In genomic region chr7:112400141-112400540, GRCh38 we compare ENCODE assay signal across 18 cellular contexts. TPM values are rescaled to one million over a fixed set of nuclear protein-coding genes. Genes with fewer than 3 reads are reported as not detected.
DNase-seq lines count a peak whose midpoint lies in the region; FAIRE-seq and TF ChIP-seq lines count a peak whose summit lies in the region.
"Had no signal": no experiment of that assay in that cellular context is flagged by ENCODE, and none has a peak within 500 bp of the region (broad histone marks: within the 10 kb centered on the region; RNA-seq: fewer than 3 reads in every experiment).

No MANE protein-coding gene starts in this region.

- DNase-seq in AG10803 (ENCODE audit: low read depth) (peak; percentile 60), HCEC 1CT (peak; percentile 82), astrocyte of the spinal cord (ENCODE audit: low read depth, low spot score) (peak; percentile 65), keratinocyte (ENCODE audit: low read depth, low spot score) (no peak), NCI-H2029 (lab: John Stamatoyannopoulos, UW) (no peak), NCI-H748 (lab: John Stamatoyannopoulos, UW; ENCODE audit: unreplicated experiment) (no peak), NOMO-1 (lab: John Stamatoyannopoulos, UW; ENCODE audit: unreplicated experiment in 2 of 2) (no peak), T1000 (lab: John Stamatoyannopoulos, UW) (no peak)
- DNase-seq: activated naive CD4-positive, alpha-beta T cell treated with anti-CD3 and anti-CD28 coated beads, Interleukin-2, amount 10 ng/mL, durations not matched to agents 7 days and 5 days; dermis blood vessel endothelial cell; natural killer cell; NCI-H1694 treated with DMSO at 0.1 percent for 48 hours; NCI-H526 treated with DMSO at 0.1 percent for 48 hours; right cardiac atrium; RPMI8226; thyroid gland had no signal

- no peaks in the 10 kb centered on the region for H3K27me3 ChIP-seq in keratinocyte (ENCODE audit: control insufficient read depth, extremely low read depth, insufficient read depth, low read length)
- H3K27me3 ChIP-seq: thyroid gland had no signal

- H3K79me2 ChIP-seq in keratinocyte (ENCODE audit: control insufficient read depth, insufficient read depth, low read length), result no peaks in the 10 kb centered on the region

- in situ Hi-C loops in astrocyte of the spinal cord (cut with HindIII; ENCODE audit: low sequenced_read_pairs), result loop anchor here (25.0 kb wide), 1 partner anchor 638 kb away; no protein-coding TSS in a partner anchor

- H4K20me1 ChIP-seq in keratinocyte (ENCODE audit: control insufficient read depth, extremely low read depth, insufficient read depth, low read length), result no peaks in the 10 kb centered on the region

- no peak overlapping the region for H3K4me2 ChIP-seq in keratinocyte (ENCODE audit: control insufficient read depth, extremely low read depth, insufficient read depth, low read depth, low read length)

- no peaks in the 10 kb centered on the region for H3K9me1 ChIP-seq in keratinocyte (ENCODE audit: control insufficient read depth, extremely low read depth, insufficient read depth, low read length)

- H3K4me3 ChIP-seq in AG10803 (ENCODE audit: low read length), result no peak overlapping the region
- H3K4me3 ChIP-seq in astrocyte of the spinal cord (ENCODE audit: low read depth, low read length), result no peak overlapping the region
- H3K4me3 ChIP-seq in keratinocyte (ENCODE audit: control insufficient read depth in 2 of 3, extremely low read depth in 1 of 3, insufficient read depth in 2 of 3, low read depth in 1 of 3, low read length in 3 of 3), result no peak overlapping the region
- H3K4me3 ChIP-seq: thyroid gland had no signal

- peak; percentile 74 for FAIRE-seq in keratinocyte (lab: Jason Lieb, UNC)
- FAIRE-seq: endometrium, H1 had no signal

- H3K4me1 ChIP-seq in keratinocyte (ENCODE audit: control insufficient read depth, extremely low read depth, insufficient read depth, low read length), result no peaks in the 10 kb centered on the region
- H3K4me1 ChIP-seq: thyroid gland had no signal

- TF ChIP-seq CTCF in AG10803 (conservative IDR thresholded peaks at IDR 0.05; ENCODE audit: low read length), result no peak
- TF ChIP-seq CTCF in astrocyte of the spinal cord (IDR thresholded peaks at IDR 0.05; ENCODE audit: low read depth, low read length), result no peak
- TF ChIP-seq CTCF in keratinocyte (optimal IDR thresholded peaks at IDR 0.05 in 1 of 3, IDR thresholded peaks at IDR 0.05 in 1 of 3, conservative IDR thresholded peaks at IDR 0.05 in 1 of 3; ENCODE audit: extremely low read depth in 1 of 3, insufficient read depth in 2 of 3, low read length in 3 of 3), result no peak

- dilution Hi-C loops in keratinocyte (cut with MboI; ENCODE audit: extremely low pct_ligation_motif_present, low sequenced_read_pairs), result no loop called here

- no peak overlapping the region for H3K9ac ChIP-seq in keratinocyte (ENCODE audit: control insufficient read depth, extremely low read depth, insufficient read depth, low read length)

- H3K9me3 ChIP-seq in keratinocyte (ENCODE audit: control insufficient read depth, low read depth, low read length), result no peaks in the 10 kb centered on the region
- H3K9me3 ChIP-seq: thyroid gland had no signal

- no peaks in the 10 kb centered on the region for H3K36me3 ChIP-seq in keratinocyte (ENCODE audit: control insufficient read depth in 2 of 2, extremely low read depth in 1 of 2, insufficient read depth in 2 of 2, low read length in 2 of 2)
- H3K36me3 ChIP-seq: thyroid gland had no signal

- no peak overlapping the region for H2AFZ ChIP-seq in keratinocyte (ENCODE audit: control insufficient read depth, low read length)

- H3K27ac ChIP-seq in keratinocyte (ENCODE audit: control insufficient read depth, insufficient read depth, low read length), result no peak overlapping the region
- H3K27ac ChIP-seq: thyroid gland had no signal

RNA-seq across cellular contexts. Expression of gene IFRD1, which starts 50.1 kb away (rescaled TPM):
- polyA plus RNA-seq in keratinocyte, result 21.0 to 38.3 TPM (median 28.6 TPM) in 3 replicates
- 166 TPM for polyA plus RNA-seq in keratinocyte (2011; ENCODE audit: low read depth)
- 12.9 and 26.5 TPM in 2 replicates for polyA plus RNA-seq in keratinocyte (2011; cell fraction: cytosol; rRNA removed)
- 47.4 and 68.1 TPM in 2 replicates for polyA plus RNA-seq in keratinocyte (2011; cell fraction: nucleus; rRNA removed)
- polyA plus RNA-seq in keratinocyte (2012; ENCODE audit: low replicate concordance), result 16.4 and 93.2 TPM in 2 replicates
- polyA minus RNA-seq in keratinocyte, result 3.8 to 28.9 TPM (median 14.3 TPM) in 3 replicates
- 8.1 TPM for polyA minus RNA-seq in keratinocyte (2011; cell fraction: cytosol; rRNA and poly(A)+ RNA removed)
- 36.2 and 46.7 TPM in 2 replicates for polyA minus RNA-seq in keratinocyte (2011; cell fraction: nucleus; rRNA and poly(A)+ RNA removed)

Comparison
In these comparisons a context has a peak if more than half of its experiments do, and no peak if none do; other contexts are left out.
1. DNase-seq: peak in AG10803 (single experiment), HCEC 1CT (single experiment) and astrocyte of the spinal cord (single experiment); none in keratinocyte (single experiment), NCI-H2029 (single experiment), NCI-H748 (single experiment), NOMO-1 (0 of 2) and T1000 (single experiment).